In the genomic region with DNA sequence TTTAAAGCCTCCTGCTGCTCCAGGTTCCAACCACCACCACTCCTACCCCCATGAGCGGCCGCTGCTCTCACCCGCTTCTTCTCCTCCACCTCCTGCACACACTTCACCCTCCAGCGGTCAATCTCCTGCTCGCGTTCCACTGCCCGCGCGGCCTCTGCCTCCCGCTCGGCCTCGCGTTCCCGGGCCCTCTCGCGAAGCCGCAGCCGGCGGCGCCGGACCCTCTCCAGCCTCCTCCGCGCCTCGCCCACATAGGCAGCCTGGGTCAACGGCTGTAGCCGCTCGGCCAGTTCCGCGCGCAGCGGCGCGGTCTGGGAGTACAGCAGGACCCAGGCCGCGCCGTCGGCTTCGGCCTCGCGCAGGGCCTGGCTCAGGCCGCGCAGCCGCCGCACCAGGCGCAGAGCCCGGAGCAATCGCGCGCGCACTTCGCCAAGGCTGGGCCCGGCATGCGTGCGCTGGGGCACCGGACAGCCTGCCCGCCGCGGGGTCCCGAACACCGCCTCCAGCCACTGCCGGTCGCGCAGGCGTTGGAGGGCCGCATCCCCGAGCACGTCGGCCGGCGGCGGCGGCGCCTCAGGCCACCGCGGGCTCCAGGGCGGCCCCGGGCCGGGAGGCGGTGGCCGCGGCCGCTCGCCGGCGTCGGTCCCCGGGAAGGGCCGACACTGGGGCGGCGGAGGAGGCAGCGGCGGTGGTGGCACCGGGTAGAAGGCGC, we compare ENCODE assay signal across 8 cellular contexts. TPM values are rescaled to one million over a fixed set of nuclear protein-coding genes. Genes with fewer than 3 reads are reported as not detected.
DNase-seq lines count a peak whose midpoint lies in the region; ATAC-seq and TF ChIP-seq lines count a peak whose summit lies in the region.

No MANE protein-coding gene starts in this region.

- H3K4me3 ChIP-seq in NB4 (ENCODE audit: low read depth, low read length) (peak overlapping the region; percentile 95), osteoblast (ENCODE audit: insufficient read depth, low read length) (peak overlapping the region; percentile 89)

- peak overlapping the region; percentile 96 for H3K4me2 ChIP-seq in osteoblast (ENCODE audit: insufficient read depth, low read length)

- peak; percentile 53 for ATAC-seq in HG02642 (IDR thresholded peaks at IDR 0.05; ENCODE audit: poor library complexity, unreplicated experiment)
- ATAC-seq in foreskin keratinocyte = peak; percentile 51

- H3K36me3 ChIP-seq in osteoblast (ENCODE audit: insufficient read depth, low read length) = peaks cover 26% of the 10 kb centered on the region

- peak; percentile 20 to 61 for DNase-seq in SHP77 (lab: John Stamatoyannopoulos, UW)
- no peak for DNase-seq in SHP77 treated with DMSO at 0.1 percent for 48 hours (lab: John Stamatoyannopoulos, UW)
- DNase-seq in NB4 (ENCODE audit: low read depth) = peak; percentile 74
- peak; percentile 1 for DNase-seq in activated T-helper 9 cell treated with anti-CD3 and anti-CD28 coated beads, Interleukin-2, amount 50 U/mL, for 16 hours (ENCODE audit: low read depth)
- DNase-seq in foreskin keratinocyte = peak; percentile 34 to 39
- DNase-seq in osteoblast (ENCODE audit: insufficient read length, low spot score, missing footprints) = peak; percentile 98
- DNase-seq in hippocampal formation (lab: John Stamatoyannopoulos, UW) = no peak

- peak overlapping the region; percentile 89 for H2AFZ ChIP-seq in osteoblast (ENCODE audit: low read length)

- no peak for TF ChIP-seq CTCF in NB4 (IDR thresholded peaks at IDR 0.05; ENCODE audit: low read depth, low read length)
- TF ChIP-seq CTCF in foreskin keratinocyte (conservative IDR thresholded peaks at IDR 0.05) = peak; percentile 4
- no peak for TF ChIP-seq CTCF in osteoblast (IDR thresholded peaks at IDR 0.05; ENCODE audit: extremely low read depth, low read depth, low read length)

- H3K4me1 ChIP-seq in foreskin keratinocyte = peaks cover 4% of the 10 kb centered on the region
- peaks cover 10% of the 10 kb centered on the region for H3K4me1 ChIP-seq in osteoblast (ENCODE audit: insufficient read depth, low read length)

- TF ChIP-seq POLR2A in NB4 (IDR thresholded peaks at IDR 0.05; ENCODE audit: extremely low read depth, insufficient read length) = no peak

- H3K27me3 ChIP-seq in foreskin keratinocyte (no peaks in the 10 kb centered on the region), osteoblast (ENCODE audit: insufficient read depth, low read length) (no peaks in the 10 kb centered on the region)

- peaks cover 17% of the 10 kb centered on the region for H4K20me1 ChIP-seq in osteoblast (ENCODE audit: insufficient read depth, low read length)

- H3K27ac ChIP-seq in foreskin keratinocyte = no peak overlapping the region
- H3K27ac ChIP-seq in osteoblast (ENCODE audit: low read depth, low read length) = peak overlapping the region; percentile 59

- peaks cover 48% of the 10 kb centered on the region for H3K79me2 ChIP-seq in osteoblast (ENCODE audit: insufficient read depth, low read length)

- H3K9me3 ChIP-seq in osteoblast (ENCODE audit: low read depth, low read length) = no peaks in the 10 kb centered on the region

RNA-seq across cellular contexts. Expression of a gene that starts 0.6 kb away (rescaled TPM):
- 18.5 and 20.9 TPM in 2 replicates for total RNA-seq in foreskin keratinocyte
- polyA plus RNA-seq in foreskin keratinocyte = 11.7 and 15.6 TPM in 2 replicates
- 19.5 and 20.3 TPM in 2 replicates for total RNA-seq in osteoblast

RNA-seq across cellular contexts. Expression of a gene that starts 18.0 kb away (rescaled TPM):
- 0.49 and 0.88 TPM in 2 replicates for total RNA-seq in foreskin keratinocyte
- polyA plus RNA-seq in foreskin keratinocyte = 0.23 and 0.27 TPM in 2 replicates
- 2.9 and 3.3 TPM in 2 replicates for total RNA-seq in osteoblast

RNA-seq across cellular contexts. Expression of a gene that starts 52.1 kb away (rescaled TPM):
- total RNA-seq in foreskin keratinocyte (39.9 and 43.6 TPM in 2 replicates), osteoblast (39.5 and 46.7 TPM in 2 replicates)
- polyA plus RNA-seq in foreskin keratinocyte = 11.3 and 13.6 TPM in 2 replicates

RNA-seq across cellular contexts. Expression of a gene that starts 56.4 kb away (rescaled TPM):
- total RNA-seq in foreskin keratinocyte (not detected in 2 replicates), osteoblast (not detected in 2 replicates)
- polyA plus RNA-seq in foreskin keratinocyte = not detected in 2 replicates

Comparison
In these comparisons a context has a peak if more than half of its experiments do, and no peak if none do; other contexts are left out.
1. DNase-seq: peak in SHP77 (2 of 2), NB4 (single experiment), activated T-helper 9 cell treated with anti-CD3 and anti-CD28 coated beads, Interleukin-2, amount 50 U/mL, for 16 hours (single experiment), foreskin keratinocyte (2 of 2) and osteoblast (single experiment); none in SHP77 treated with DMSO at 0.1 percent for 48 hours (single experiment) and hippocampal formation (0 of 2).